18 cellular contexts compared by ENCODE assay signal in genomic region chr1:48018799-48019198, GRCh38. TPM values are rescaled to one million over a fixed set of nuclear protein-coding genes. Genes with fewer than 3 reads are reported as not detected.
DNase-seq lines count a peak whose midpoint lies in the region; ATAC-seq, FAIRE-seq and TF ChIP-seq lines count a peak whose summit lies in the region.
"Had no signal": no experiment of that assay in that cellular context is flagged by ENCODE, and none has a peak within 500 bp of the region (broad histone marks: within the 10 kb centered on the region; RNA-seq: fewer than 3 reads in every experiment).

No MANE protein-coding gene starts in this region.

- no peak overlapping the region for H3K4me3 Mint-ChIP-seq in activated naive CD8-positive, alpha-beta T cell treated with anti-CD3 and anti-CD28 coated beads for 36 hours
- no peak overlapping the region for H3K4me3 Mint-ChIP-seq in stimulated activated effector memory CD8-positive, alpha-beta T cell treated with anti-CD3 and anti-CD28 coated beads, Interleukin-12 subunit alpha, Interleukin-12 subunit beta, amount 100 ng/mL, for 72 hours

- no peak overlapping the region for H3K4me3 ChIP-seq in MG63
- no peak overlapping the region for H3K4me3 ChIP-seq in bronchial epithelial cell (ENCODE audit: low read depth, low read length)
- H3K4me3 ChIP-seq in prostate gland: no peak overlapping the region
- no peak overlapping the region for H3K4me3 ChIP-seq in psoas muscle
- H3K4me3 ChIP-seq: K562, PC-9 had no signal

- H3K27me3 ChIP-seq in MG63 (no peaks in the 10 kb centered on the region), bronchial epithelial cell (ENCODE audit: control insufficient read depth, insufficient read depth, low read length) (no peaks in the 10 kb centered on the region), foreskin keratinocyte (no peaks in the 10 kb centered on the region), prostate gland (replicated peaks; ENCODE audit: insufficient read depth) (no peaks in the 10 kb centered on the region), psoas muscle (ENCODE audit: insufficient read depth in 3 of 3, low read length in 2 of 3) (no peaks in the 10 kb centered on the region)

- no peak overlapping the region for H3K27ac ChIP-seq in foreskin keratinocyte
- no peak overlapping the region for H3K27ac ChIP-seq in prostate gland
- no peak overlapping the region for H3K27ac ChIP-seq in psoas muscle
- H3K27ac ChIP-seq: PC-9 had no signal

- WGBS in prostate gland: 51% methylated on average over 5 of the region's 5 CpGs
- 91 to 96% (median 94%) methylated on average over 5 of the region's 5 CpGs for WGBS in psoas muscle, 3 donors

- H3K9me3 Mint-ChIP-seq in activated naive CD8-positive, alpha-beta T cell treated with anti-CD3 and anti-CD28 coated beads for 36 hours: no peaks in the 10 kb centered on the region
- no peaks in the 10 kb centered on the region for H3K9me3 Mint-ChIP-seq in stimulated activated effector memory CD8-positive, alpha-beta T cell treated with anti-CD3 and anti-CD28 coated beads, Interleukin-12 subunit alpha, Interleukin-12 subunit beta, amount 100 ng/mL, for 72 hours

- H3K36me3 ChIP-seq in MG63: no peaks in the 10 kb centered on the region
- H3K36me3 ChIP-seq in bronchial epithelial cell (ENCODE audit: control insufficient read depth, insufficient read depth, low read length): no peaks in the 10 kb centered on the region
- H3K36me3 ChIP-seq in prostate gland: no peaks in the 10 kb centered on the region
- H3K36me3 ChIP-seq in psoas muscle (ENCODE audit: insufficient read depth in 1 of 2, low read depth in 1 of 2): no peaks in the 10 kb centered on the region

- TF ChIP-seq POLR2A in prostate gland (IDR thresholded peaks at IDR 0.05): no peak

- H3K4me1 ChIP-seq in foreskin keratinocyte (peaks cover 13% of the 10 kb centered on the region), prostate gland (replicated peaks) (no peaks in the 10 kb centered on the region), psoas muscle (no peaks in the 10 kb centered on the region)

- DNase-seq in MG63 (peak; percentile 74), bronchial epithelial cell (ENCODE audit: low read depth) (peak; percentile 88), foreskin keratinocyte (peak; percentile 69 to 85), prostate gland (ENCODE audit: low spot score) (peak; percentile 39), psoas muscle (no peak), activated T-cell treated with anti-CD3 and anti-CD28 coated beads for 4 hours (no peak)
- DNase-seq in activated naive CD8-positive, alpha-beta T cell treated with anti-CD3 and anti-CD28 coated beads for 36 hours: no peak
- no peak for DNase-seq in stimulated activated effector memory CD8-positive, alpha-beta T cell treated with anti-CD3 and anti-CD28 coated beads, Interleukin-12 subunit alpha, Interleukin-12 subunit beta, amount 100 ng/mL, for 72 hours (ENCODE audit: low spot score in 2 of 2)
- DNase-seq: AML-193, DMS79 treated with DMSO at 0.1 percent for 48 hours, GDM1, NCI-H1092, NCI-H1694, NCI-H2107, PC-9 had no signal

- no peak overlapping the region for H3K27ac Mint-ChIP-seq in activated naive CD8-positive, alpha-beta T cell treated with anti-CD3 and anti-CD28 coated beads for 36 hours
- no peak overlapping the region for H3K27ac Mint-ChIP-seq in stimulated activated effector memory CD8-positive, alpha-beta T cell treated with anti-CD3 and anti-CD28 coated beads, Interleukin-12 subunit alpha, Interleukin-12 subunit beta, amount 100 ng/mL, for 72 hours

- H3K27me3 Mint-ChIP-seq in activated naive CD8-positive, alpha-beta T cell treated with anti-CD3 and anti-CD28 coated beads for 36 hours: peaks cover 29% of the 10 kb centered on the region

- no peak for FAIRE-seq in bronchial epithelial cell (lab: Jason Lieb, UNC)
- FAIRE-seq: GM12892, K562 had no signal

- intact Hi-C loops in prostate gland (cut with DNase I): no loop called here
- intact Hi-C loops in psoas muscle (cut with DNase I): no loop called here

- H3K4me1 Mint-ChIP-seq in activated naive CD8-positive, alpha-beta T cell treated with anti-CD3 and anti-CD28 coated beads for 36 hours: no peaks in the 10 kb centered on the region
- no peaks in the 10 kb centered on the region for H3K4me1 Mint-ChIP-seq in stimulated activated effector memory CD8-positive, alpha-beta T cell treated with anti-CD3 and anti-CD28 coated beads, Interleukin-12 subunit alpha, Interleukin-12 subunit beta, amount 100 ng/mL, for 72 hours

- ATAC-seq in foreskin keratinocyte (peak; percentile 99), psoas muscle (no peak)
- ATAC-seq in stimulated activated effector memory CD8-positive, alpha-beta T cell treated with anti-CD3 and anti-CD28 coated beads, Interleukin-12 subunit alpha, Interleukin-12 subunit beta, amount 100 ng/mL, for 72 hours: no peak
- ATAC-seq: K562 had no signal

- no peaks in the 10 kb centered on the region for H3K9me3 ChIP-seq in MG63
- H3K9me3 ChIP-seq in prostate gland: no peaks in the 10 kb centered on the region
- H3K9me3 ChIP-seq in psoas muscle: no peaks in the 10 kb centered on the region

- no peaks in the 10 kb centered on the region for H3K36me3 Mint-ChIP-seq in activated naive CD8-positive, alpha-beta T cell treated with anti-CD3 and anti-CD28 coated beads for 36 hours
- no peaks in the 10 kb centered on the region for H3K36me3 Mint-ChIP-seq in stimulated activated effector memory CD8-positive, alpha-beta T cell treated with anti-CD3 and anti-CD28 coated beads, Interleukin-12 subunit alpha, Interleukin-12 subunit beta, amount 100 ng/mL, for 72 hours

- no peak for TF ChIP-seq CTCF in bronchial epithelial cell (IDR thresholded peaks at IDR 0.05; ENCODE audit: insufficient read depth, low read length, severe bottlenecking)
- no peak for TF ChIP-seq CTCF in foreskin keratinocyte (conservative IDR thresholded peaks at IDR 0.05)
- TF ChIP-seq CTCF in prostate gland (IDR thresholded peaks at IDR 0.05): no peak
- TF ChIP-seq CTCF in psoas muscle (IDR thresholded peaks at IDR 0.05): no peak

RNA-seq across cellular contexts. Expression of gene TRABD2B, which starts 21.6 kb away (rescaled TPM):
- 0.72 and 1.7 TPM in 2 replicates for total RNA-seq in MG63 (2014; rRNA removed; shearing (Covaris generic); ENCODE audit: low replicate concordance)
- total RNA-seq in bronchial epithelial cell (under 0.01 TPM in 2 replicates), foreskin keratinocyte (0.25 and 0.41 TPM in 2 replicates), prostate gland (1 to 10 TPM; 1.1 to 2.1 TPM), psoas muscle (under 1 TPM; 0.42 to 0.76 (median 0.51) TPM)
- polyA plus RNA-seq in foreskin keratinocyte (0.33 and 0.53 TPM in 2 replicates), psoas muscle (under 1 TPM; 0.08 to 0.32 (median 0.20) TPM)
- not detected for total RNA-seq in activated naive CD8-positive, alpha-beta T cell treated with anti-CD3 and anti-CD28 coated beads for 36 hours
- total RNA-seq: A673, K562, PC-9 had no signal
- polyA plus RNA-seq: K562 had no signal

Comparison
In these comparisons a context has a peak if more than half of its experiments do, and no peak if none do; other contexts are left out.
1. DNase-seq: peak in MG63 (single experiment), bronchial epithelial cell (single experiment), foreskin keratinocyte (2 of 2) and prostate gland (single experiment); none in activated naive CD8-positive, alpha-beta T cell treated with anti-CD3 and anti-CD28 coated beads for 36 hours (single experiment), psoas muscle (0 of 2), activated T-cell treated with anti-CD3 and anti-CD28 coated beads for 4 hours (single experiment) and stimulated activated effector memory CD8-positive, alpha-beta T cell treated with anti-CD3 and anti-CD28 coated beads, Interleukin-12 subunit alpha, Interleukin-12 subunit beta, amount 100 ng/mL, for 72 hours (0 of 2).